In the genomic region with DNA sequence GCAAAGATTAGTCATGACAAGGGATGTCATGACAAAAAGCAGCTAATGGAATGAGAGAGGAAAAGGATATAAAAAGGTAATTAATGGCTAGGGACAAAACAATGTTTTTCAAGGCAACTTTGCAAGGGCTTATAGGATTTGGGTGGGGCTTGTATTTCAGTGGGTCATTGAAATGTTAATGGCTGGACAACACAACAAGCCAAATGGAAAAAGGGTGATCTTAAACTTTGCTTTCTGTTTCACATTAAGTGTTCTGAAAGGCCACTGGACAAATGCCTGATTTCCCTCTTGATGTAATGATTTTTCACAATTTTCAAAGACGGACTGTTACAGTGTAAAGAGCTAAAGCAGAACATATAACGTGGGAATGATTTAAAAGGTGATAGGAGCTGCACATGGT, we compare ENCODE assay signal across 23 cellular contexts.
"Had no signal": no experiment of that assay in that cellular context is flagged by ENCODE, and none has a peak within 500 bp of the region (broad histone marks: within the 10 kb centered on the region; RNA-seq: fewer than 3 reads in every experiment).

No MANE protein-coding gene starts in this region.

- H3K4me1 ChIP-seq: esophagus squamous epithelium, gastrocnemius medialis, psoas muscle, sigmoid colon, testis had no signal

- H3K27me3 ChIP-seq: esophagus squamous epithelium, gastrocnemius medialis, neutrophil, sigmoid colon, testis, tibial nerve, upper lobe of right lung, vagina had no signal

- H3K9me3 ChIP-seq: esophagus squamous epithelium, gastrocnemius medialis, neutrophil, psoas muscle, sigmoid colon, testis, tibial nerve, upper lobe of right lung, vagina had no signal

- H3K36me3 ChIP-seq: esophagus squamous epithelium, gastrocnemius medialis, neutrophil, sigmoid colon, tibial nerve, upper lobe of right lung, vagina had no signal

- DNase-seq: esophagus squamous epithelium; gastrocnemius medialis; kidney; left colon; left ventricle myocardium superior; mesendoderm; naive thymus-derived CD4-positive, alpha-beta T cell; nephron progenitor cell; psoas muscle; retina; sigmoid colon; stimulated activated CD4-positive, alpha-beta T cell treated with anti-CD3 and anti-CD28 coated beads, Interleukin-2, amount 100 ng/mL, for 24 hours; stimulated activated CD4-positive, alpha-beta T cell treated with anti-CD3 and anti-CD28 coated beads, Interleukin-4, amount 100 ng/mL, for 4 hours; stimulated activated naive B cell treated with anti-CD40 and anti-IgM and Interleukin-4, amounts not matched to agents 10 μg/mL and 1 μg/mL and 100 μg/mL, for 72 hours; stimulated activated naive CD8-positive, alpha-beta T cell treated with anti-CD3 and anti-CD28 coated beads, Interleukin-15, amount 100 ng/mL, for 72 hours; testis; upper lobe of right lung had no signal

- H3K27ac ChIP-seq: esophagus squamous epithelium, gastrocnemius medialis, neutrophil, psoas muscle, sigmoid colon, skin epidermis, testis, tibial nerve, upper lobe of right lung, vagina had no signal

- ATAC-seq: gastrocnemius medialis; left colon; left ventricle myocardium superior; psoas muscle; stimulated activated naive CD8-positive, alpha-beta T cell treated with anti-CD3 and anti-CD28 coated beads, Interleukin-15, amount 100 ng/mL, for 72 hours had no signal

- FAIRE-seq: colon, kidney had no signal

- H3K4me3 ChIP-seq: esophagus squamous epithelium, gastrocnemius medialis, lung, psoas muscle, sigmoid colon, skin epidermis, testis, tibial nerve, upper lobe of right lung, vagina had no signal
